ENCODE assay signal across 13 cellular contexts in genomic region chr18:62898359-62898758, GRCh38.
DNase-seq lines count a peak whose midpoint lies in the region; ATAC-seq and TF ChIP-seq lines count a peak whose summit lies in the region.
"Had no signal": no experiment of that assay in that cellular context is flagged by ENCODE, and none has a peak within 500 bp of the region (broad histone marks: within the 10 kb centered on the region; RNA-seq: fewer than 3 reads in every experiment).

No MANE protein-coding gene starts in this region.

- no peaks in the 10 kb centered on the region for H3K27me3 ChIP-seq in CD8-positive, alpha-beta T cell (ENCODE audit: insufficient read depth, low read length)
- no peaks in the 10 kb centered on the region for H3K27me3 ChIP-seq in PC-9 (ENCODE audit: insufficient read depth, low read depth)
- H3K27me3 ChIP-seq: cardiac muscle cell, gastroesophageal sphincter had no signal

- intact Hi-C loops in CD8-positive, alpha-beta T cell (cut with DNase I, micrococcal nuclease) = no loop called here
- intact Hi-C loops in PC-9 (cut with micrococcal nuclease; ENCODE audit: unreplicated experiment) = no loop called here

- no peak overlapping the region for H3K4me3 ChIP-seq in CD8-positive, alpha-beta T cell (ENCODE audit: low read depth, low read length)
- no peak overlapping the region for H3K4me3 ChIP-seq in PC-9
- H3K4me3 ChIP-seq: cardiac muscle cell, gastroesophageal sphincter, smooth muscle cell had no signal

- H3K79me2 ChIP-seq in PC-9 (ENCODE audit: low read depth) = no peaks in the 10 kb centered on the region

- no peaks in the 10 kb centered on the region for H3K4me1 ChIP-seq in CD8-positive, alpha-beta T cell (ENCODE audit: insufficient read depth, low read length)
- H3K4me1 ChIP-seq in PC-9 (replicated peaks; ENCODE audit: insufficient read depth) = no peaks in the 10 kb centered on the region
- H3K4me1 ChIP-seq: gastroesophageal sphincter had no signal

- no peak overlapping the region for H2AFZ ChIP-seq in PC-9

- no peak for DNase-seq in stimulated activated naive CD8-positive, alpha-beta T cell treated with anti-CD3 and anti-CD28 coated beads, Interleukin-15, Interleukin-2, amounts not matched to agents 100 U/mL and 50 U/mL, for 24 hours
- no peak for DNase-seq in stimulated activated naive CD8-positive, alpha-beta T cell treated with anti-CD3 and anti-CD28 coated beads, Interleukin-15, amount 100 ng/mL, for 72 hours
- peak; percentile 30 for DNase-seq in HK-2 (ENCODE audit: unreplicated experiment)
- DNase-seq in CD8-positive, alpha-beta T cell = no peak
- DNase-seq in PC-9 = no peak
- no peak for DNase-seq in foreskin melanocyte
- DNase-seq in OCI-M1 (lab: John Stamatoyannopoulos, UW) = no peak

- H3K4me2 ChIP-seq in PC-9 = no peak overlapping the region
- H3K4me2 ChIP-seq: smooth muscle cell had no signal

- no peaks in the 10 kb centered on the region for H3K27me3 Mint-ChIP-seq in stimulated activated naive CD8-positive, alpha-beta T cell treated with anti-CD3 and anti-CD28 coated beads, Interleukin-15, amount 100 ng/mL, for 72 hours
- H3K27me3 Mint-ChIP-seq in CD8-positive, alpha-beta T cell (ENCODE audit: low read depth) = no peaks in the 10 kb centered on the region
- H3K27me3 Mint-ChIP-seq: B cell; stimulated activated naive CD8-positive, alpha-beta T cell treated with anti-CD3 and anti-CD28 coated beads, Interleukin-15, Interleukin-2, amounts not matched to agents 100 ng/mL and 50 ng/mL, for 24 hours had no signal

- POLR2A ChIA-PET in CD8-positive, alpha-beta T cell (lab: Charles Lee) = no interaction called here
- POLR2A ChIA-PET in PC-9 (lab: Charles Lee; ENCODE audit: unreplicated experiment) = no interaction called here

- H3K27ac ChIP-seq in CD8-positive, alpha-beta T cell (ENCODE audit: low read depth, low read length) = no peak overlapping the region
- H3K27ac ChIP-seq in PC-9 = no peak overlapping the region
- H3K27ac ChIP-seq: cardiac muscle cell, gastroesophageal sphincter had no signal

- no peaks in the 10 kb centered on the region for H3K9me2 ChIP-seq in PC-9 (ENCODE audit: insufficient read depth)

- H3F3A ChIP-seq in PC-9 (ENCODE audit: insufficient read depth, low read depth) = no peaks in the 10 kb centered on the region

- no peaks in the 10 kb centered on the region for H3K9me3 ChIP-seq in CD8-positive, alpha-beta T cell (ENCODE audit: low read length)
- H3K9me3 ChIP-seq in PC-9 (ENCODE audit: insufficient read depth, low read depth) = no peaks in the 10 kb centered on the region
- H3K9me3 ChIP-seq: gastroesophageal sphincter had no signal

- no peaks in the 10 kb centered on the region for H3K9me3 Mint-ChIP-seq in stimulated activated naive CD8-positive, alpha-beta T cell treated with anti-CD3 and anti-CD28 coated beads, Interleukin-15, amount 100 ng/mL, for 72 hours
- H3K9me3 Mint-ChIP-seq in CD8-positive, alpha-beta T cell = no peaks in the 10 kb centered on the region
- H3K9me3 Mint-ChIP-seq: stimulated activated naive CD8-positive, alpha-beta T cell treated with anti-CD3 and anti-CD28 coated beads, Interleukin-15, Interleukin-2, amounts not matched to agents 100 ng/mL and 50 ng/mL, for 24 hours had no signal

- CTCF ChIA-PET in CD8-positive, alpha-beta T cell (lab: Charles Lee) = no interaction called here
- CTCF ChIA-PET in PC-9 (lab: Charles Lee) = no interaction called here

- ATAC-seq in stimulated activated naive CD8-positive, alpha-beta T cell treated with anti-CD3 and anti-CD28 coated beads, Interleukin-15, Interleukin-2, amounts not matched to agents 100 U/mL and 50 U/mL, for 24 hours = peak; percentile 55
- no peak for ATAC-seq in stimulated activated naive CD8-positive, alpha-beta T cell treated with anti-CD3 and anti-CD28 coated beads, Interleukin-15, amount 100 ng/mL, for 72 hours
- peak; percentile 98 for ATAC-seq in HG02678 (IDR thresholded peaks at IDR 0.05; ENCODE audit: unreplicated experiment)
- no peak for ATAC-seq in CD8-positive, alpha-beta T cell
- ATAC-seq: gastroesophageal sphincter had no signal

- no peaks in the 10 kb centered on the region for H4K20me1 ChIP-seq in PC-9 (ENCODE audit: insufficient read depth)

- no peaks in the 10 kb centered on the region for H3K4me1 Mint-ChIP-seq in stimulated activated naive CD8-positive, alpha-beta T cell treated with anti-CD3 and anti-CD28 coated beads, Interleukin-15, amount 100 ng/mL, for 72 hours
- no peaks in the 10 kb centered on the region for H3K4me1 Mint-ChIP-seq in CD8-positive, alpha-beta T cell (ENCODE audit: low read depth)
- H3K4me1 Mint-ChIP-seq: B cell had no signal

- BruUV-seq in PC-9 (replicated peaks; lab: Mats Ljungman, UMichigan) = no TSS peak

- H3K27ac Mint-ChIP-seq in stimulated activated naive CD8-positive, alpha-beta T cell treated with anti-CD3 and anti-CD28 coated beads, Interleukin-15, amount 100 ng/mL, for 72 hours = no peak overlapping the region
- H3K27ac Mint-ChIP-seq in CD8-positive, alpha-beta T cell = no peak overlapping the region
- H3K27ac Mint-ChIP-seq: B cell; stimulated activated naive CD8-positive, alpha-beta T cell treated with anti-CD3 and anti-CD28 coated beads, Interleukin-15, Interleukin-2, amounts not matched to agents 100 ng/mL and 50 ng/mL, for 24 hours had no signal

- no peak overlapping the region for H3K4me3 Mint-ChIP-seq in stimulated activated naive CD8-positive, alpha-beta T cell treated with anti-CD3 and anti-CD28 coated beads, Interleukin-15, amount 100 ng/mL, for 72 hours
- no peak overlapping the region for H3K4me3 Mint-ChIP-seq in CD8-positive, alpha-beta T cell
- H3K4me3 Mint-ChIP-seq: B cell; stimulated activated naive CD8-positive, alpha-beta T cell treated with anti-CD3 and anti-CD28 coated beads, Interleukin-15, Interleukin-2, amounts not matched to agents 100 ng/mL and 50 ng/mL, for 24 hours had no signal

- H3K36me3 Mint-ChIP-seq in CD8-positive, alpha-beta T cell = peaks cover 44% of the 10 kb centered on the region

- no peaks in the 10 kb centered on the region for H3K36me3 ChIP-seq in CD8-positive, alpha-beta T cell (ENCODE audit: insufficient read depth, low read length)
- H3K36me3 ChIP-seq in PC-9 (ENCODE audit: low read depth) = 0 out of 2 replicates have a peak, but pooled peaks cover 4% of the 10 kb centered on the region
- H3K36me3 ChIP-seq: cardiac muscle cell had no signal

- TF ChIP-seq CTCF in CD8-positive, alpha-beta T cell (IDR thresholded peaks at IDR 0.05) = no peak
- TF ChIP-seq CTCF in PC-9 (conservative IDR thresholded peaks at IDR 0.05) = no peak

Comparison
In these comparisons a context has a peak if more than half of its experiments do, and no peak if none do; other contexts are left out.
1. ATAC-seq: peak in stimulated activated naive CD8-positive, alpha-beta T cell treated with anti-CD3 and anti-CD28 coated beads, Interleukin-15, Interleukin-2, amounts not matched to agents 100 U/mL and 50 U/mL, for 24 hours (single experiment) and HG02678 (single experiment); none in stimulated activated naive CD8-positive, alpha-beta T cell treated with anti-CD3 and anti-CD28 coated beads, Interleukin-15, amount 100 ng/mL, for 72 hours (single experiment) and CD8-positive, alpha-beta T cell (single experiment).